19 cellular contexts compared by ENCODE assay signal in genomic region chr1:5701642-5702041, GRCh38.
DNase-seq lines count a peak whose midpoint lies in the region; ATAC-seq and TF ChIP-seq lines count a peak whose summit lies in the region.
"Had no signal": no experiment of that assay in that cellular context is flagged by ENCODE, and none has a peak within 500 bp of the region (broad histone marks: within the 10 kb centered on the region; RNA-seq: fewer than 3 reads in every experiment).

No MANE protein-coding gene starts in this region.

- H3K36me3 ChIP-seq in A673 (ENCODE audit: insufficient read depth, low read length, poor library complexity, severe bottlenecking), result no peaks in the 10 kb centered on the region
- H3K36me3 ChIP-seq: BE2C, BLaER1 had no signal

- no TSS peak for BruUV-seq in A673 (replicated peaks; lab: Mats Ljungman, UMichigan)

- H3K36me3 Mint-ChIP-seq in T-helper 17 cell (ENCODE audit: low read depth), result no peaks in the 10 kb centered on the region
- no peaks in the 10 kb centered on the region for H3K36me3 Mint-ChIP-seq in nephron progenitor cell (ENCODE audit: low read depth)
- H3K36me3 Mint-ChIP-seq: CD14-positive monocyte; CD4-positive, alpha-beta memory T cell; CD4-positive, CD25-positive, alpha-beta regulatory T cell; CD8-positive, alpha-beta memory T cell had no signal

- peak overlapping the region; percentile 9 for H3K27ac Mint-ChIP-seq in T-helper 17 cell
- H3K27ac Mint-ChIP-seq in nephron progenitor cell, result peak overlapping the region; percentile 61
- H3K27ac Mint-ChIP-seq: CD14-positive monocyte; CD4-positive, alpha-beta memory T cell; CD4-positive, CD25-positive, alpha-beta regulatory T cell had no signal

- no peak for TF ChIP-seq CTCF in A673 (conservative IDR thresholded peaks at IDR 0.05; ENCODE audit: low read depth, low read length)
- no peak for TF ChIP-seq CTCF in nephron progenitor cell (IDR thresholded peaks at IDR 0.05)

- POLR2A ChIA-PET in A673 (lab: Charles Lee; ENCODE audit: low non-redundant PET), result no interaction called here

- no peak for ATAC-seq in T-helper 17 cell
- ATAC-seq: A549 had no signal

- H3K4me1 ChIP-seq in A673 (ENCODE audit: insufficient read depth, low read length, poor library complexity, severe bottlenecking), result no peaks in the 10 kb centered on the region
- H3K4me1 ChIP-seq: A549, BE2C, Caco-2 had no signal

- H3K9me3 Mint-ChIP-seq in nephron progenitor cell, result peaks cover 5% of the 10 kb centered on the region
- H3K9me3 Mint-ChIP-seq: CD4-positive, CD25-positive, alpha-beta regulatory T cell; CD8-positive, alpha-beta memory T cell had no signal

- H3K4me3 ChIP-seq in A673 (ENCODE audit: low read depth, low read length, poor library complexity, severe bottlenecking), result no peak overlapping the region
- H3K4me3 ChIP-seq: A549, BLaER1 had no signal

- H3K27me3 Mint-ChIP-seq in T-helper 17 cell, result peaks cover 9% of the 10 kb centered on the region
- peaks cover 16% of the 10 kb centered on the region for H3K27me3 Mint-ChIP-seq in nephron progenitor cell (ENCODE audit: low read depth, poor library complexity)

- H3K4me3 Mint-ChIP-seq in T-helper 17 cell (no peak overlapping the region), nephron progenitor cell (no peak overlapping the region)
- H3K4me3 Mint-ChIP-seq: CD14-positive monocyte; CD4-positive, alpha-beta memory T cell; CD4-positive, CD25-positive, alpha-beta regulatory T cell; CD8-positive, alpha-beta memory T cell had no signal

- intact Hi-C loops in A673 (cut with micrococcal nuclease; ENCODE audit: unreplicated experiment), result no loop called here

- no peak overlapping the region for H3K27ac ChIP-seq in A673 (ENCODE audit: low read depth, low read length, poor library complexity, severe bottlenecking)
- H3K27ac ChIP-seq: 22Rv1, A549, BLaER1 had no signal

- CTCF ChIA-PET in A673 (lab: Charles Lee), result interaction anchor here (0.7 kb wide), 1 partner anchor 50 kb away, joined by 4 read pairs; no protein-coding TSS in a partner anchor

- H3K9me3 ChIP-seq in A673 (ENCODE audit: low read depth, low read length, poor library complexity, severe bottlenecking) (no peaks in the 10 kb centered on the region), T-helper 17 cell (ENCODE audit: control insufficient read depth, low read length, poor library complexity, severe bottlenecking) (no peaks in the 10 kb centered on the region)
- H3K9me3 ChIP-seq: A549, BE2C, Caco-2 had no signal

- no peaks in the 10 kb centered on the region for H3K27me3 ChIP-seq in A673 (replicated peaks; ENCODE audit: insufficient read depth, low read depth, low read length, poor library complexity)
- H3K27me3 ChIP-seq: BE2C, BLaER1 had no signal

- peak; percentile 10 for DNase-seq in A673 (ENCODE audit: low spot score)
- DNase-seq in T-helper 17 cell, result no peak
- no peak for DNase-seq in nephron progenitor cell
- DNase-seq in COR-L47 (lab: John Stamatoyannopoulos, UW), result no peak
- no peak for DNase-seq in mesenteric fat pad (ENCODE audit: low spot score)
- DNase-seq: ACHN; BE2C; C1 segment of cervical spinal cord; Caco-2; Calu3; CD4-positive, alpha-beta memory T cell; CD4-positive, CD25-positive, alpha-beta regulatory T cell; CD8-positive, alpha-beta memory T cell; DMS79 treated with DMSO at 0.1 percent for 48 hours; GF-D8 had no signal

- H3K4me1 Mint-ChIP-seq in T-helper 17 cell, result peaks cover 2% of the 10 kb centered on the region
- no peaks in the 10 kb centered on the region for H3K4me1 Mint-ChIP-seq in nephron progenitor cell
- H3K4me1 Mint-ChIP-seq: CD14-positive monocyte; CD4-positive, CD25-positive, alpha-beta regulatory T cell; CD8-positive, alpha-beta memory T cell had no signal
